ENCODE assay signal across 33 cellular contexts in the genomic region with DNA sequence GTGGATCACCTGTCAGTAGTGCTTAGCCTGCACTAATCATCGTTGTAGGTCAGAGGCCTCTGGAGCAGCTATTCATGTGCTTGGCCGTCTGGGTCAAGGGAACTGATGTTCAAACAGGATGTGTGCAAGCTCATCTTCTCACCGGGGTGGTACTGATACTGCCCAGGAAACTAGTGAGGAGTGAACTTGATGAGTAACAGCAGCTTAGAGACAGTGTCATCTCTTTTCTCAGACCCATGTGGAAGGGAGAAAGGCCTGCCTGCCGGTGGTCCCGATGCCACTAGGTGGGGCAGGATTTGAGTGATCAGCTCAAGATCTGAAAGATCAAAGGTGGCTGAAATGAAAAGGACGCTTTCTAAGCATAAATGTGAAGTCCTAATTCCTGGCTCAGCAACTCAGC.
DNase-seq lines count a peak whose midpoint lies in the region; ATAC-seq, FAIRE-seq and TF ChIP-seq lines count a peak whose summit lies in the region.
"Had no signal": no experiment of that assay in that cellular context is flagged by ENCODE, and none has a peak within 500 bp of the region (broad histone marks: within the 10 kb centered on the region; RNA-seq: fewer than 3 reads in every experiment).

No MANE protein-coding gene starts in this region.

- no peaks in the 10 kb centered on the region; the same call in 2 of the 3 replicates for H3K4me1 Mint-ChIP-seq in GM23338
- H3K4me1 Mint-ChIP-seq: immature natural killer cell, nephron progenitor cell had no signal

- no peaks in the 10 kb centered on the region for H3K27me3 ChIP-seq in GM23338 (ENCODE audit: insufficient read depth)
- no peaks in the 10 kb centered on the region for H3K27me3 ChIP-seq in osteoblast (ENCODE audit: insufficient read depth, low read length)
- H3K27me3 ChIP-seq in upper lobe of right lung = no peaks in the 10 kb centered on the region
- H3K27me3 ChIP-seq: dorsolateral prefrontal cortex, pancreas, SJCRH30, thyroid gland had no signal

- H2AFZ ChIP-seq in GM23338 (no peak overlapping the region), osteoblast (ENCODE audit: low read length) (no peak overlapping the region)

- H3K4me2 ChIP-seq in GM23338 (no peak overlapping the region), osteoblast (ENCODE audit: insufficient read depth, low read length) (no peak overlapping the region)

- H3K79me2 ChIP-seq in GM23338 (replicated peaks; ENCODE audit: insufficient read depth) = no peaks in the 10 kb centered on the region
- no peaks in the 10 kb centered on the region for H3K79me2 ChIP-seq in osteoblast (ENCODE audit: insufficient read depth, low read length)

- no peak overlapping the region for H3K4me3 Mint-ChIP-seq in GM23338
- H3K4me3 Mint-ChIP-seq: activated naive CD8-positive, alpha-beta T cell; immature natural killer cell; nephron progenitor cell had no signal

- H3K36me3 Mint-ChIP-seq in GM23338 (ENCODE audit: low read depth) = no peaks in the 10 kb centered on the region; the same call in 2 of the 3 replicates
- H3K36me3 Mint-ChIP-seq: activated naive CD8-positive, alpha-beta T cell; immature natural killer cell had no signal

- H3K9me2 ChIP-seq in GM23338 (ENCODE audit: insufficient read depth) = 0 out of 2 replicates have a peak, but pooled peaks cover 13% of the 10 kb centered on the region

- no peaks in the 10 kb centered on the region for H3K4me1 ChIP-seq in GM23338 (ENCODE audit: insufficient read depth)
- H3K4me1 ChIP-seq in osteoblast (ENCODE audit: insufficient read depth, low read length) = peaks cover 23% of the 10 kb centered on the region
- no peaks in the 10 kb centered on the region for H3K4me1 ChIP-seq in upper lobe of right lung
- H3K4me1 ChIP-seq: pancreas, spleen, thyroid gland had no signal

- no peak overlapping the region for H3K4me3 ChIP-seq in GM23338
- H3K4me3 ChIP-seq in osteoblast (ENCODE audit: insufficient read depth, low read length) = no peak overlapping the region
- no peak overlapping the region for H3K4me3 ChIP-seq in upper lobe of right lung
- H3K4me3 ChIP-seq: dorsolateral prefrontal cortex, pancreas, SJCRH30, spleen, thyroid gland had no signal

- no peak overlapping the region for H3K27ac ChIP-seq in GM23338 (ENCODE audit: low read depth)
- H3K27ac ChIP-seq in osteoblast (ENCODE audit: low read depth, low read length) = no peak overlapping the region
- H3K27ac ChIP-seq in upper lobe of right lung = no peak overlapping the region
- H3K27ac ChIP-seq: pancreas, SJCRH30, spleen, thyroid gland, WERI-Rb-1 had no signal

- no peak for FAIRE-seq in RCC 7860 (lab: Jason Lieb, UNC)
- FAIRE-seq: GM18507, GM19239, HTR-8/SVneo, pancreas had no signal

- no peaks in the 10 kb centered on the region for H3K9me3 ChIP-seq in osteoblast (ENCODE audit: low read depth, low read length)
- no peaks in the 10 kb centered on the region for H3K9me3 ChIP-seq in upper lobe of right lung
- H3K9me3 ChIP-seq: pancreas, SJCRH30, spleen, thyroid gland had no signal

- intact Hi-C loops in upper lobe of right lung (cut with DNase I) = no loop called here

- H3K27ac Mint-ChIP-seq in GM23338 = no peak overlapping the region
- H3K27ac Mint-ChIP-seq: activated naive CD8-positive, alpha-beta T cell; immature natural killer cell; nephron progenitor cell had no signal

- TF ChIP-seq CTCF in GM23338 (conservative IDR thresholded peaks at IDR 0.05; ENCODE audit: low read depth in 2 of 2) (peak in 1 of 2 experiments; percentile 38; a peak in 3 of 4 replicates), osteoblast (IDR thresholded peaks at IDR 0.05; ENCODE audit: extremely low read depth, low read depth, low read length) (no peak), upper lobe of right lung (IDR thresholded peaks at IDR 0.05) (no peak)

- peaks cover 14% of the 10 kb centered on the region for H3K27me3 Mint-ChIP-seq in GM23338 (ENCODE audit: insufficient read depth, low read depth, poor library complexity)

- H4K20me1 ChIP-seq in GM23338 (replicated peaks; ENCODE audit: insufficient read depth) (no peaks in the 10 kb centered on the region), osteoblast (ENCODE audit: insufficient read depth, low read length) (peaks cover 88% of the 10 kb centered on the region)

- ATAC-seq in GM23338 = no peak
- ATAC-seq in upper lobe of right lung = no peak
- ATAC-seq: left colon, pancreas, right cardiac atrium had no signal

- H3K36me3 ChIP-seq in GM23338 (ENCODE audit: insufficient read depth) = no peaks in the 10 kb centered on the region
- peaks cover 84% of the 10 kb centered on the region for H3K36me3 ChIP-seq in osteoblast (ENCODE audit: insufficient read depth, low read length)
- no peaks in the 10 kb centered on the region for H3K36me3 ChIP-seq in upper lobe of right lung
- H3K36me3 ChIP-seq: pancreas, SJCRH30, spleen, thyroid gland, WERI-Rb-1 had no signal

- no peaks in the 10 kb centered on the region for H3F3A ChIP-seq in GM23338 (replicated peaks; ENCODE audit: low read depth)

- no peaks in the 10 kb centered on the region; the same call in 2 of the 3 replicates for H3K9me3 Mint-ChIP-seq in GM23338
- H3K9me3 Mint-ChIP-seq: immature natural killer cell, nephron progenitor cell had no signal

- DNase-seq in DMS53 (lab: John Stamatoyannopoulos, UW) (peak; percentile 67), GM23338 (ENCODE audit: low spot score) (peak; percentile 16), RCC 7860 (ENCODE audit: low spot score) (peak; percentile 5), osteoblast (ENCODE audit: insufficient read length, low spot score, missing footprints) (peak; percentile 79), iPS-NIHi11 (ENCODE audit: low spot score) (no peak), upper lobe of right lung (no peak)
- no peak for DNase-seq in stimulated activated CD4-positive, alpha-beta T cell treated with anti-CD3 and anti-CD28 coated beads, Interleukin-4, amount 100 ng/mL, for 24 hours
- DNase-seq: activated CD4-positive, alpha-beta T cell treated with anti-CD3 and anti-CD28 coated beads for 4 hours; activated CD8-positive, alpha-beta memory T cell treated with anti-CD3 and anti-CD28 coated beads for 24 hours; activated T-cell treated with anti-CD3 and anti-CD28 coated beads for 4 hours; Calu3; dorsolateral prefrontal cortex; GOT3; hippocampal formation; immature natural killer cell; KBM-7; left colon; mammary epithelial cell; NCI-H1105 treated with DMSO at 0.1 percent for 48 hours; NCI-H2029; NCI-H526 treated with DMSO at 0.1 percent for 48 hours; nephron progenitor cell; right cardiac atrium; SJCRH30; spleen; T1000; thyroid gland; WERI-Rb-1 had no signal

TF ChIP-seq in GM23338, 12 proteins besides CTCF, POLR2A, EP300 and RAD21 (continues in another document):
- TF ChIP-seq NANOG (IDR thresholded peaks at IDR 0.05; ENCODE audit: borderline replicate concordance) = no peak
- no peak for TF ChIP-seq CREB1 (CRISPR knock-in tag; IDR thresholded peaks at IDR 0.05; ENCODE audit: low read depth)
- TF ChIP-seq, protein P1, sequence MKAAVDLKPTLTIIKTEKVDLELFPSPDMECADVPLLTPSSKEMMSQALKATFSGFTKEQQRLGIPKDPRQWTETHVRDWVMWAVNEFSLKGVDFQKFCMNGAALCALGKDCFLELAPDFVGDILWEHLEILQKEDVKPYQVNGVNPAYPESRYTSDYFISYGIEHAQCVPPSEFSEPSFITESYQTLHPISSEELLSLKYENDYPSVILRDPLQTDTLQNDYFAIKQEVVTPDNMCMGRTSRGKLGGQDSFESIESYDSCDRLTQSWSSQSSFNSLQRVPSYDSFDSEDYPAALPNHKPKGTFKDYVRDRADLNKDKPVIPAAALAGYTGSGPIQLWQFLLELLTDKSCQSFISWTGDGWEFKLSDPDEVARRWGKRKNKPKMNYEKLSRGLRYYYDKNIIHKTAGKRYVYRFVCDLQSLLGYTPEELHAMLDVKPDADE (IDR thresholded peaks at IDR 0.05) = no peak

Comparison
In these comparisons a context has a peak if more than half of its experiments do, and no peak if none do; other contexts are left out.
1. DNase-seq: peak in DMS53 (single experiment), GM23338 (single experiment), RCC 7860 (single experiment) and osteoblast (single experiment); none in iPS-NIHi11 (single experiment), upper lobe of right lung (single experiment) and stimulated activated CD4-positive, alpha-beta T cell treated with anti-CD3 and anti-CD28 coated beads, Interleukin-4, amount 100 ng/mL, for 24 hours (single experiment).